Comparison of ENCODE assay signal across 21 cellular contexts in the genomic region with DNA sequence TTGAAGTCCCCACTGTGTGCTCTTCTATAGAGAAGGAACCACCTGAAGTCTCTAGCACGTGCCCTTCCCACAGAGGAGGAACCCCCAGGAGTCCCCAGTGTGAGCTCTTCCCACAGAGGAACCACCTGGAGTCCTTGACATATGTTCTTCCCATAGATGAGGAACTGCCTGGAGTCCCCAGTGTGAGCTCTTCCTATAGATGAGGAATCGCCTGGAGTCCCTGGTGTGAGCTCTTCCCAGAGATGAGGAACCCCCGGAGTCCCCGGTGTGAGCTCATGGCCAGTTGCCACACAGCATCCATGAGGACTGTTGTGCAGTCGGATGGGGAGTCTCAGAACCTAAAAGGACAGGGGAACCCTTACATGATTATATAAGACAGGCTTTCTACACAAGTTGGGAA.
DNase-seq lines count a peak whose midpoint lies in the region; ATAC-seq and TF ChIP-seq lines count a peak whose summit lies in the region.
"Had no signal": no experiment of that assay in that cellular context is flagged by ENCODE, and none has a peak within 500 bp of the region (broad histone marks: within the 10 kb centered on the region; RNA-seq: fewer than 3 reads in every experiment).

No MANE protein-coding gene starts in this region.

- no peak for ATAC-seq in CD4-positive, alpha-beta T cell (ENCODE audit: poor library complexity)
- no peak for ATAC-seq in T-cell (replicated peaks in 1 of 4)
- ATAC-seq: A549; CD8-positive, alpha-beta T cell; GM12878 had no signal

- H3K9me3 ChIP-seq in A673 (ENCODE audit: low read depth, low read length, poor library complexity, severe bottlenecking) (peaks cover 28% of the 10 kb centered on the region), esophagus muscularis mucosa (peaks cover 0 to 22% (median 16%) of the 10 kb centered on the region in 4 donors)
- H3K9me3 ChIP-seq in BLaER1 treated with 17β-estradiol and CSF1 and Interleukin-3, amounts not matched to agents 10 nM and 100 nM (replicated peaks in 1 of 11): peaks cover 75 to 97% (median 87%) of the 10 kb centered on the region in 11 experiments
- H3K9me3 ChIP-seq in CD4-positive, alpha-beta T cell (ENCODE audit: control insufficient read depth, low read length): peaks cover 15% of the 10 kb centered on the region
- H3K9me3 ChIP-seq: BE2C had no signal

- TF ChIP-seq CTCF in A673 (conservative IDR thresholded peaks at IDR 0.05; ENCODE audit: low read depth, low read length) (no peak), esophagus muscularis mucosa (IDR thresholded peaks at IDR 0.05) (no peak)
- no peak for TF ChIP-seq CTCF in CD4-positive, alpha-beta T cell (IDR thresholded peaks at IDR 0.05)

- H3K27ac ChIP-seq in A673 (ENCODE audit: low read depth, low read length, poor library complexity, severe bottlenecking) (no peak overlapping the region), esophagus muscularis mucosa (replicated peaks in 1 of 4) (no peak overlapping the region)
- peak overlapping the region in 8 of 11 experiments; percentile 70 to 96 (median 89); a peak in 15 of 22 replicates for H3K27ac ChIP-seq in BLaER1 treated with 17β-estradiol and CSF1 and Interleukin-3, amounts not matched to agents 10 nM and 100 nM
- H3K27ac ChIP-seq in CD4-positive, alpha-beta T cell (ENCODE audit: low read depth, low read length): no peak overlapping the region
- H3K27ac ChIP-seq: 22Rv1, A549 had no signal

- in situ Hi-C loops in KBM-7 (cut with MboI; ENCODE audit: low pct_unique_long_range_greater_than_20kb, low sequenced_read_pairs): no loop called here

- H4K20me1 ChIP-seq in BLaER1 treated with 17β-estradiol and CSF1 and Interleukin-3, amounts not matched to agents 10 nM and 100 nM: no peaks in the 10 kb centered on the region

- H3K36me3 ChIP-seq in A673 (ENCODE audit: insufficient read depth, low read length, poor library complexity, severe bottlenecking) (no peaks in the 10 kb centered on the region), esophagus muscularis mucosa (no peaks in the 10 kb centered on the region)
- peaks cover 0 to 19% (median 0%) of the 10 kb centered on the region in 11 experiments; a peak in 4 of 22 replicates for H3K36me3 ChIP-seq in BLaER1 treated with 17β-estradiol and CSF1 and Interleukin-3, amounts not matched to agents 10 nM and 100 nM
- H3K36me3 ChIP-seq: BE2C had no signal

- no peak overlapping the region for H3K27ac Mint-ChIP-seq in CD4-positive, alpha-beta T cell
- H3K27ac Mint-ChIP-seq in T-cell: no peak overlapping the region
- H3K27ac Mint-ChIP-seq: CD14-positive monocyte; CD4-positive, CD25-positive, alpha-beta regulatory T cell; CD8-positive, alpha-beta T cell had no signal

- DNase-seq in A673 (ENCODE audit: low spot score) (peak; percentile 11), KBM-7 (peak; percentile 15), esophagus muscularis mucosa (ENCODE audit: extremely low spot score) (peak; percentile 66), T-cell (no peak), GM03348 (ENCODE audit: low spot score) (no peak)
- no peak for DNase-seq in CD4-positive, alpha-beta T cell
- DNase-seq in activated T-cell treated with anti-CD3 and anti-CD28 coated beads, Interleukin-2, amount 50 U/mL, for 48 hours: no peak
- DNase-seq: ACHN; BE2C; C1 segment of cervical spinal cord; Caco-2; Calu3; CD4-positive, CD25-positive, alpha-beta regulatory T cell; CD8-positive, alpha-beta T cell; DMS79 treated with DMSO at 0.1 percent for 48 hours; GF-D8 had no signal

- H3K36me3 Mint-ChIP-seq in CD4-positive, alpha-beta T cell (ENCODE audit: low read depth): no peaks in the 10 kb centered on the region
- no peaks in the 10 kb centered on the region for H3K36me3 Mint-ChIP-seq in T-cell
- H3K36me3 Mint-ChIP-seq: CD4-positive, CD25-positive, alpha-beta regulatory T cell; CD8-positive, alpha-beta T cell had no signal

- TF ChIP-seq POLR2A in esophagus muscularis mucosa (IDR thresholded peaks at IDR 0.05; ENCODE audit: low read depth): no peak

- H3K4me1 Mint-ChIP-seq in CD4-positive, alpha-beta T cell (ENCODE audit: low read depth): no peaks in the 10 kb centered on the region
- no peaks in the 10 kb centered on the region for H3K4me1 Mint-ChIP-seq in T-cell
- H3K4me1 Mint-ChIP-seq: CD4-positive, CD25-positive, alpha-beta regulatory T cell had no signal

- POLR2A ChIA-PET in A673 (lab: Charles Lee; ENCODE audit: low non-redundant PET) (no interaction called here), T-cell (lab: Charles Lee) (no interaction called here)
- POLR2A ChIA-PET in CD4-positive, alpha-beta T cell (lab: Charles Lee): no interaction called here

- 82% methylated on average over 5 of the region's 5 CpGs for WGBS in esophagus muscularis mucosa

- no peak overlapping the region for H3K4me3 Mint-ChIP-seq in CD4-positive, alpha-beta T cell
- H3K4me3 Mint-ChIP-seq in T-cell: no peak overlapping the region
- H3K4me3 Mint-ChIP-seq: CD14-positive monocyte; CD4-positive, CD25-positive, alpha-beta regulatory T cell; CD8-positive, alpha-beta T cell had no signal

- no peak for TF ChIP-seq EP300 in esophagus muscularis mucosa (IDR thresholded peaks at IDR 0.05)

- peaks cover 8% of the 10 kb centered on the region for H3K9me3 Mint-ChIP-seq in CD4-positive, alpha-beta T cell
- H3K9me3 Mint-ChIP-seq in T-cell: peaks cover 6 to 26% (median 11%) of the 10 kb centered on the region in 3 donors

- H3K4me3 ChIP-seq in A673 (ENCODE audit: low read depth, low read length, poor library complexity, severe bottlenecking) (no peak overlapping the region), esophagus muscularis mucosa (no peak overlapping the region)
- H3K4me3 ChIP-seq in BLaER1 treated with 17β-estradiol and CSF1 and Interleukin-3, amounts not matched to agents 10 nM and 100 nM: peak overlapping the region in 4 of 10 experiments; percentile 9 to 49 (median 24); a peak in 4 of 20 replicates
- H3K4me3 ChIP-seq: A549, GM12878 had no signal

- CTCF ChIA-PET in A673 (lab: Charles Lee): no interaction called here
- CTCF ChIA-PET in CD4-positive, alpha-beta T cell (lab: Charles Lee): no interaction called here
- CTCF ChIA-PET in T-cell (lab: Charles Lee): no interaction called here

- H3K27me3 ChIP-seq in A673 (replicated peaks; ENCODE audit: insufficient read depth, low read depth, low read length, poor library complexity) (no peaks in the 10 kb centered on the region), esophagus muscularis mucosa (no peaks in the 10 kb centered on the region)
- H3K27me3 ChIP-seq in BLaER1 treated with 17β-estradiol and CSF1 and Interleukin-3, amounts not matched to agents 10 nM and 100 nM: no peaks in the 10 kb centered on the region
- no peaks in the 10 kb centered on the region for H3K27me3 ChIP-seq in CD4-positive, alpha-beta T cell (ENCODE audit: control insufficient read depth, insufficient read depth, low read length)
- H3K27me3 ChIP-seq: BE2C had no signal

- peak overlapping the region in 4 of 11 experiments; percentile 62 to 80 (median 78); a peak in 5 of 22 replicates for H3K9ac ChIP-seq in BLaER1 treated with 17β-estradiol and CSF1 and Interleukin-3, amounts not matched to agents 10 nM and 100 nM

- BruUV-seq in A673 (replicated peaks; lab: Mats Ljungman, UMichigan): no TSS peak

- H3K27me3 Mint-ChIP-seq in CD4-positive, alpha-beta T cell: peaks cover 15% of the 10 kb centered on the region
- H3K27me3 Mint-ChIP-seq in T-cell: peaks cover 12 to 20% of the 10 kb centered on the region in 2 donors

- H3K4me2 ChIP-seq in BLaER1 treated with 17β-estradiol and CSF1 and Interleukin-3, amounts not matched to agents 10 nM and 100 nM: peak overlapping the region in 8 of 11 experiments; percentile 24 to 69 (median 58); a peak in 15 of 22 replicates
- H3K4me2 ChIP-seq: A549 had no signal

- H3K4me1 ChIP-seq in A673 (ENCODE audit: insufficient read depth, low read length, poor library complexity, severe bottlenecking) (no peaks in the 10 kb centered on the region), esophagus muscularis mucosa (no peaks in the 10 kb centered on the region)
- peaks cover 29 to 59% (median 44%) of the 10 kb centered on the region in 10 experiments for H3K4me1 ChIP-seq in BLaER1 treated with 17β-estradiol and CSF1 and Interleukin-3, amounts not matched to agents 10 nM and 100 nM
- H3K4me1 ChIP-seq: A549, BE2C, Caco-2 had no signal

- intact Hi-C loops in A673 (cut with micrococcal nuclease; ENCODE audit: unreplicated experiment): no loop called here
- intact Hi-C loops in esophagus muscularis mucosa (cut with DNase I): no loop called here
- intact Hi-C loops in CD4-positive, alpha-beta T cell (cut with DNase I, micrococcal nuclease): no loop called here

Comparison
In these comparisons a context has a peak if more than half of its experiments do, and no peak if none do; other contexts are left out.
1. DNase-seq: peak in A673 (single experiment), KBM-7 (single experiment) and esophagus muscularis mucosa (single experiment); none in CD4-positive, alpha-beta T cell (0 of 10), T-cell (0 of 34), GM03348 (single experiment) and activated T-cell treated with anti-CD3 and anti-CD28 coated beads, Interleukin-2, amount 50 U/mL, for 48 hours (0 of 2).
2. H3K27ac ChIP-seq: peak in BLaER1 treated with 17β-estradiol and CSF1 and Interleukin-3, amounts not matched to agents 10 nM and 100 nM (8 of 11); none in A673 (single experiment), esophagus muscularis mucosa (0 of 4) and CD4-positive, alpha-beta T cell (single experiment).